35 cellular contexts compared by ENCODE assay signal in the genomic region with DNA sequence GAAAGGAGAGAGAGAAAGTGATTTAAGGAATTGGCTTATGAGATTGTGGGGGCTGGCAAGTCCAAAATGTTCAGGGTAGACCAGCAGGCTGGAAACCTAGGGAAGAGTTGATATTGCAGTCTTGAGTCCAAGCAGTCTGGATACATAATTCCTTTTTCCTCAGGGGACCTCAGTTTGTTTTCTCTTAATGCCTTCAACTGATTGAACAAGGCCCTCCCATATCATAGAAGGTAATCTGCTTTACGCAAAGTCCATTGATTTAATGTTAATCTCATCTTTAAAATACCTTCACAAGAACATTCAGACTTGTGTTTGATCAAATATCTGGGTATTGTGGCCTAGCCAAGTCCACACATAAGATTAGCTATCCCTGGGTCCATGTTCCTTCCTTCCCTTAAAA.
DNase-seq lines count a peak whose midpoint lies in the region; ATAC-seq, FAIRE-seq and TF ChIP-seq lines count a peak whose summit lies in the region.
"Had no signal": no experiment of that assay in that cellular context is flagged by ENCODE, and none has a peak within 500 bp of the region (broad histone marks: within the 10 kb centered on the region; RNA-seq: fewer than 3 reads in every experiment).

No MANE protein-coding gene starts in this region.

- TF ChIP-seq EP300 in K562 (IDR thresholded peaks at IDR 0.05; ENCODE audit: low read length) = no peak

- no peak overlapping the region for H3K4me2 ChIP-seq in K562 (ENCODE audit: insufficient read depth, low read length)
- H3K4me2 ChIP-seq: A549; BLaER1; BLaER1 treated with 17β-estradiol and CSF1 and Interleukin-3, amounts not matched to agents 10 nM and 100 nM had no signal

- H3K27ac Mint-ChIP-seq in nephron = peak overlapping the region in 2 of 3 experiments; percentile 59 to 87
- H3K27ac Mint-ChIP-seq: B cell; CD14-positive monocyte; CD4-positive, alpha-beta memory T cell; CD4-positive, alpha-beta T cell; CD4-positive, CD25-positive, alpha-beta regulatory T cell; CD8-positive, alpha-beta memory T cell; CD8-positive, alpha-beta T cell had no signal

- H3K27ac ChIP-seq in HEK293 (ENCODE audit: extremely low read depth, low read depth, low read length) (no peak overlapping the region), K562 (ENCODE audit: extremely low read depth, low read depth, low read length) (no peak overlapping the region), adrenal gland (no peak overlapping the region)
- H3K27ac ChIP-seq: 22Rv1; A549; BLaER1; BLaER1 treated with 17β-estradiol and CSF1 and Interleukin-3, amounts not matched to agents 10 nM and 100 nM; C4-2B had no signal

- POLR2A ChIA-PET in HEK293 (lab: Yijun Ruan, JAX) (no interaction called here), K562 (lab: Yijun Ruan, JAX) (interaction anchor here (0.7 kb wide), 1 partner anchor 499 kb away, joined by 4 read pairs; no protein-coding TSS in a partner anchor)

- TF ChIP-seq POLR2A in K562 (conservative IDR thresholded peaks at IDR 0.05) = no peak
- TF ChIP-seq POLR2A in adrenal gland (IDR thresholded peaks at IDR 0.05) = no peak

- H3K36me3 Mint-ChIP-seq in nephron (ENCODE audit: low read depth) = no peaks in the 10 kb centered on the region
- H3K36me3 Mint-ChIP-seq: CD14-positive monocyte; CD4-positive, alpha-beta memory T cell; CD4-positive, CD25-positive, alpha-beta regulatory T cell; CD8-positive, alpha-beta memory T cell; CD8-positive, alpha-beta T cell had no signal

- H3K79me2 ChIP-seq in K562 (ENCODE audit: control insufficient read depth, insufficient read depth, low read length) = no peaks in the 10 kb centered on the region

- H3K27me3 ChIP-seq in K562 (ENCODE audit: control insufficient read depth in 2 of 2, insufficient read depth in 2 of 2, low read length in 2 of 2) (peaks cover 0 to 4% of the 10 kb centered on the region in 2 experiments; a peak in 4 of 5 replicates), adrenal gland (no peaks in the 10 kb centered on the region)
- H3K27me3 ChIP-seq: BE2C; BLaER1; BLaER1 treated with 17β-estradiol and CSF1 and Interleukin-3, amounts not matched to agents 10 nM and 100 nM had no signal

- TF ChIP-seq CTCF in HEK293 (tag by site-specific recombination; IDR thresholded peaks at IDR 0.05) (no peak), K562 (IDR thresholded peaks at IDR 0.05 in 2 of 3, conservative IDR thresholded peaks at IDR 0.05 in 1 of 3; ENCODE audit: insufficient read depth in 2 of 3, low read depth in 1 of 3, low read length in 3 of 3) (no peak), nephron (IDR thresholded peaks at IDR 0.05; ENCODE audit: unreplicated experiment in 3 of 3) (no peak), adrenal gland (IDR thresholded peaks at IDR 0.05) (no peak)

- H3K36me3 ChIP-seq in HEK293 (ENCODE audit: control insufficient read depth in 2 of 2, insufficient read depth in 1 of 2, low read length in 2 of 2) (no peaks in the 10 kb centered on the region), K562 (ENCODE audit: control insufficient read depth, insufficient read depth, low read length) (no peaks in the 10 kb centered on the region), adrenal gland (replicated peaks in 1 of 2) (no peaks in the 10 kb centered on the region)
- H3K36me3 ChIP-seq: BE2C; BLaER1; BLaER1 treated with 17β-estradiol and CSF1 and Interleukin-3, amounts not matched to agents 10 nM and 100 nM had no signal

- H3K9ac ChIP-seq in K562 (ENCODE audit: insufficient read depth in 1 of 2, low read depth in 2 of 2, low read length in 2 of 2) = no peak overlapping the region
- H3K9ac ChIP-seq: BLaER1; BLaER1 treated with 17β-estradiol and CSF1 and Interleukin-3, amounts not matched to agents 10 nM and 100 nM had no signal

- no peaks in the 10 kb centered on the region for H3K9me3 ChIP-seq in HEK293 (ENCODE audit: control insufficient read depth, insufficient read depth, low read depth, low read length)
- no peaks in the 10 kb centered on the region for H3K9me3 ChIP-seq in K562 (replicated peaks; ENCODE audit: control insufficient read depth, insufficient read depth, low read depth, low read length)
- no peaks in the 10 kb centered on the region for H3K9me3 ChIP-seq in adrenal gland (replicated peaks in 1 of 3)
- H3K9me3 ChIP-seq: A549; BE2C; BLaER1; BLaER1 treated with 17β-estradiol and CSF1 and Interleukin-3, amounts not matched to agents 10 nM and 100 nM; Caco-2 had no signal

- BruUV-seq in K562 (replicated peaks; lab: Mats Ljungman, UMichigan) = no TSS peak

- H3K9me3 Mint-ChIP-seq in nephron = no peaks in the 10 kb centered on the region
- H3K9me3 Mint-ChIP-seq: CD4-positive, alpha-beta T cell; CD8-positive, alpha-beta T cell had no signal

- H3K9me1 ChIP-seq in K562 (ENCODE audit: control insufficient read depth, insufficient read depth, low read length) = no peaks in the 10 kb centered on the region

- H3K4me1 Mint-ChIP-seq in nephron = peaks cover 71% of the 10 kb centered on the region
- H3K4me1 Mint-ChIP-seq: B cell; CD4-positive, alpha-beta memory T cell; CD4-positive, CD25-positive, alpha-beta regulatory T cell; CD8-positive, alpha-beta memory T cell had no signal

- H2AFZ ChIP-seq in K562 (ENCODE audit: low read depth, low read length) = no peak overlapping the region

- in situ Hi-C loops in K562 (cut with MboI) = no loop called here

- CTCF ChIA-PET in HEK293 (lab: Yijun Ruan, JAX) = interaction anchor here (0.7 kb wide), 1 partner anchor 20 kb away, joined by 3 read pairs; no protein-coding TSS in a partner anchor
- CTCF ChIA-PET in K562 (lab: Yijun Ruan, JAX; ENCODE audit: low intra/inter-chr PET ratio) = no interaction called here

- WGBS in K562 (ENCODE audit: insufficient coverage, low coverage, missing lambda C conversion rate) = 13% methylated on average over 1 of the region's 1 CpG
- 87 to 100% (median 94%) methylated on average over 1 of the region's 1 CpG for WGBS in adrenal gland, 4 donors

- FAIRE-seq in K562 (lab: Jason Lieb, UNC) = no peak
- FAIRE-seq: A204.1, A549, D721Med had no signal

- H4K20me1 ChIP-seq in K562 (replicated peaks; ENCODE audit: control insufficient read depth, insufficient read depth, low read length) = no peaks in the 10 kb centered on the region
- H4K20me1 ChIP-seq: BLaER1; BLaER1 treated with 17β-estradiol and CSF1 and Interleukin-3, amounts not matched to agents 10 nM and 100 nM had no signal

- no peak overlapping the region for H3K4me3 Mint-ChIP-seq in nephron
- H3K4me3 Mint-ChIP-seq: B cell; CD14-positive monocyte; CD4-positive, alpha-beta memory T cell; CD4-positive, alpha-beta T cell; CD4-positive, CD25-positive, alpha-beta regulatory T cell; CD8-positive, alpha-beta memory T cell; CD8-positive, alpha-beta T cell had no signal

- H3K27me3 Mint-ChIP-seq in nephron (ENCODE audit: low read depth) = no peaks in the 10 kb centered on the region
- H3K27me3 Mint-ChIP-seq: B cell; CD4-positive, CD25-positive, alpha-beta regulatory T cell; CD8-positive, alpha-beta memory T cell had no signal

- H3K4me3 ChIP-seq in HEK293 (ENCODE audit: low read depth, low read length) (no peak overlapping the region), K562 (no peak overlapping the region), adrenal gland (no peak overlapping the region)
- H3K4me3 ChIP-seq: A549; BLaER1; BLaER1 treated with 17β-estradiol and CSF1 and Interleukin-3, amounts not matched to agents 10 nM and 100 nM had no signal

- ATAC-seq in K562 (no peak), GM21576 (IDR thresholded peaks at IDR 0.05; ENCODE audit: unreplicated experiment) (no peak)
- ATAC-seq: A549; CD8-positive, alpha-beta T cell had no signal

- intact Hi-C loops in K562 (cut with micrococcal nuclease) (no loop called here), adrenal gland (cut with DNase I) (no loop called here)

- H3K4me1 ChIP-seq in HEK293 (ENCODE audit: control insufficient read depth, insufficient read depth, low read length) (peaks cover 6% of the 10 kb centered on the region; the same call in 1 of the 2 replicates), K562 (replicated peaks in 1 of 2; ENCODE audit: control insufficient read depth in 2 of 2, insufficient read depth in 2 of 2, low read length in 2 of 2) (no peaks in the 10 kb centered on the region), adrenal gland (replicated peaks in 1 of 2) (no peaks in the 10 kb centered on the region)
- H3K4me1 ChIP-seq: A549, BLaER1, Caco-2 had no signal

- TF ChIP-seq RAD21 in K562 (CRISPR knock-in tag; conservative IDR thresholded peaks at IDR 0.05 in 1 of 2, IDR thresholded peaks at IDR 0.05 in 1 of 2) = no peak

- DNase-seq in K562 (ENCODE audit: extremely low read depth in 1 of 4, low spot score in 3 of 4) (no peak), adrenal gland (no peak), NCI-H2171 treated with DMSO at 0.1 percent for 48 hours (lab: John Stamatoyannopoulos, UW) (no peak)
- DNase-seq: 8988T; ACHN; AML-193; BE2C; C1 segment of cervical spinal cord; Caco-2; Calu3; CD4-positive, alpha-beta memory T cell; CD4-positive, alpha-beta T cell; CD4-positive, CD25-positive, alpha-beta regulatory T cell; CD8-positive, alpha-beta memory T cell; CD8-positive, alpha-beta T cell; COR-L47; DMS 273 treated with DMSO at 0.1 percent for 48 hours; DMS153; DMS53; DMS79; DMS79 treated with DMSO at 0.1 percent for 48 hours; DND-41; EL had no signal

TF ChIP-seq in HEK293, 187 proteins besides CTCF, POLR2A, EP300 and RAD21:
- TF ChIP-seq ZNF157 (tag by site-specific recombination; IDR thresholded peaks at IDR 0.05) = no peak
- peak; percentile 79; the same call in 1 of the 2 replicates for TF ChIP-seq ZNF10 (tag by site-specific recombination; IDR thresholded peaks at IDR 0.05)

TF ChIP-seq in K562, 482 proteins besides CTCF, POLR2A, EP300 and RAD21:
- TF ChIP-seq MXI1 (IDR thresholded peaks at IDR 0.05; ENCODE audit: low read depth, low read length) (no peak), ZNF134 (CRISPR knock-in tag; conservative IDR thresholded peaks at IDR 0.05) (peak; percentile 81), NR2C2 (CRISPR knock-in tag; IDR thresholded peaks at IDR 0.05) (no peak), NR2C2 (tag; IDR thresholded peaks at IDR 0.05) (no peak), ZNF184 (CRISPR knock-in tag; IDR thresholded peaks at IDR 0.05) (no peak), OTX1 (CRISPR knock-in tag; IDR thresholded peaks at IDR 0.05) (no peak), PURB (CRISPR knock-in tag; IDR thresholded peaks at IDR 0.05; ENCODE audit: low read depth) (no peak), ZFP1 (CRISPR knock-in tag; IDR thresholded peaks at IDR 0.05) (no peak)
- TF ChIP-seq, protein P1, sequence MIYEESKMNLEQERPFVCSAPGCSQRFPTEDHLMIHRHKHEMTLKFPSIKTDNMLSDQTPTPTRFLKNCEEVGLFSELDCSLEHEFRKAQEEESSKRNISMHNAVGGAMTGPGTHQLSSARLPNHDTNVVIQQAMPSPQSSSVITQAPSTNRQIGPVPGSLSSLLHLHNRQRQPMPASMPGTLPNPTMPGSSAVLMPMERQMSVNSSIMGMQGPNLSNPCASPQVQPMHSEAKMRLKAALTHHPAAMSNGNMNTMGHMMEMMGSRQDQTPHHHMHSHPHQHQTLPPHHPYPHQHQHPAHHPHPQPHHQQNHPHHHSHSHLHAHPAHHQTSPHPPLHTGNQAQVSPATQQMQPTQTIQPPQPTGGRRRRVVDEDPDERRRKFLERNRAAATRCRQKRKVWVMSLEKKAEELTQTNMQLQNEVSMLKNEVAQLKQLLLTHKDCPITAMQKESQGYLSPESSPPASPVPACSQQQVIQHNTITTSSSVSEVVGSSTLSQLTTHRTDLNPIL (CRISPR knock-in tag; IDR thresholded peaks at IDR 0.05) = no peak
TF ChIP-seq in K562: peak in this region for 1.
